8 cellular contexts compared by ENCODE assay signal in genomic region chr10:103244663-103245271, GRCh38. TPM values are rescaled to one million over a fixed set of nuclear protein-coding genes. Genes with fewer than 3 reads are reported as not detected.
DNase-seq lines count a peak whose midpoint lies in the region; ATAC-seq and TF ChIP-seq lines count a peak whose summit lies in the region.

No MANE protein-coding gene starts in this region.

- POLR2A ChIA-PET in activated CD4-positive, alpha-beta memory T cell treated with anti-CD3 and anti-CD28 coated beads for 36 hours (lab: Charles Lee): interaction anchor here (0.6 to 1.1 kb wide), 2 partner anchors 52 to 141 kb away, joined by 3 to 5 read pairs; no protein-coding TSS in a partner anchor

- CTCF ChIA-PET in activated CD4-positive, alpha-beta memory T cell treated with anti-CD3 and anti-CD28 coated beads for 36 hours (lab: Charles Lee): interaction anchor here (0.6 to 3.4 kb wide), 51 partner anchors 9 to 458 kb away, joined by 3 to 42 read pairs (median 4); partner anchors contain the start of genes CNNM2, CYP17A1, INA and NT5C2

- H3K27ac Mint-ChIP-seq in activated CD4-positive, alpha-beta memory T cell treated with anti-CD3 and anti-CD28 coated beads for 36 hours: no peak overlapping the region

- peaks cover 9% of the 10 kb centered on the region for H3K4me1 Mint-ChIP-seq in activated CD4-positive, alpha-beta memory T cell treated with anti-CD3 and anti-CD28 coated beads for 36 hours (ENCODE audit: low read depth)

- no peaks in the 10 kb centered on the region for H3K36me3 Mint-ChIP-seq in activated CD4-positive, alpha-beta memory T cell treated with anti-CD3 and anti-CD28 coated beads for 36 hours

- TF ChIP-seq CTCF in AG09309 (IDR thresholded peaks at IDR 0.05; ENCODE audit: control insufficient read depth, insufficient read depth, low read depth, low read length, missing control alignments): peak; percentile 92

- intact Hi-C loops in activated CD4-positive, alpha-beta memory T cell treated with anti-CD3 and anti-CD28 coated beads for 36 hours (cut with micrococcal nuclease): loop anchor here (1.0 to 2.0 kb wide), 5 partner anchors 48 to 409 kb away; no protein-coding TSS in a partner anchor

- ATAC-seq in GM19023 (IDR thresholded peaks at IDR 0.05; ENCODE audit: unreplicated experiment) (peak; percentile 48), HG03460 (IDR thresholded peaks at IDR 0.05; ENCODE audit: unreplicated experiment) (no peak)

- no peak overlapping the region for H3K4me3 Mint-ChIP-seq in activated CD4-positive, alpha-beta memory T cell treated with anti-CD3 and anti-CD28 coated beads for 36 hours

- H3K27me3 Mint-ChIP-seq in activated CD4-positive, alpha-beta memory T cell treated with anti-CD3 and anti-CD28 coated beads for 36 hours: no peaks in the 10 kb centered on the region

- no peaks in the 10 kb centered on the region for H3K9me3 Mint-ChIP-seq in activated CD4-positive, alpha-beta memory T cell treated with anti-CD3 and anti-CD28 coated beads for 36 hours

- DNase-seq in AG09309 (ENCODE audit: low read depth): no peak
- DNase-seq in NCI-H748 (lab: John Stamatoyannopoulos, UW; ENCODE audit: unreplicated experiment): peak; percentile 58
- DNase-seq in activated CD4-positive, alpha-beta memory T cell treated with anti-CD3 and anti-CD28 coated beads for 36 hours: peak; percentile 77
- DNase-seq in effector CD4-positive, alpha-beta T cell: peak; percentile 44
- peak; percentile 83 to 89 for DNase-seq in lung microvascular endothelial cell (ENCODE audit: low read depth in 2 of 2)
- peak; percentile 7 to 17 for DNase-seq in stimulated activated CD8-positive, alpha-beta memory T cell treated with anti-CD3 and anti-CD28 coated beads, Interleukin-15, amount 100 ng/mL, for 4 hours (ENCODE audit: low read depth in 2 of 2)

- no peak overlapping the region for H3K4me3 ChIP-seq in AG09309 (ENCODE audit: control insufficient read depth, low read depth, low read length)

RNA-seq across cellular contexts. Expression of gene RPEL1, which starts 0.9 kb away (rescaled TPM):
- total RNA-seq in activated CD4-positive, alpha-beta memory T cell treated with anti-CD3 and anti-CD28 coated beads for 36 hours: under 1 TPM in 1 of 2 experiments, not detected in 1; 0.10 TPM
- total RNA-seq in lung microvascular endothelial cell: under 0.01 and 0.20 TPM in 2 replicates

RNA-seq across cellular contexts. Expression of gene INA, which starts 32.2 kb away (rescaled TPM):
- total RNA-seq in activated CD4-positive, alpha-beta memory T cell treated with anti-CD3 and anti-CD28 coated beads for 36 hours: under 1 TPM; 0.14 to 0.15 TPM
- total RNA-seq in lung microvascular endothelial cell: under 0.01 TPM in 2 replicates

RNA-seq across cellular contexts. Expression of gene NT5C2, which starts 51.7 kb away (rescaled TPM):
- 10 to 100 TPM; 46.6 to 50.1 TPM for total RNA-seq in activated CD4-positive, alpha-beta memory T cell treated with anti-CD3 and anti-CD28 coated beads for 36 hours
- 40.3 and 54.4 TPM in 2 replicates for total RNA-seq in lung microvascular endothelial cell
